ENCODE assay signal across 30 cellular contexts in the genomic region with DNA sequence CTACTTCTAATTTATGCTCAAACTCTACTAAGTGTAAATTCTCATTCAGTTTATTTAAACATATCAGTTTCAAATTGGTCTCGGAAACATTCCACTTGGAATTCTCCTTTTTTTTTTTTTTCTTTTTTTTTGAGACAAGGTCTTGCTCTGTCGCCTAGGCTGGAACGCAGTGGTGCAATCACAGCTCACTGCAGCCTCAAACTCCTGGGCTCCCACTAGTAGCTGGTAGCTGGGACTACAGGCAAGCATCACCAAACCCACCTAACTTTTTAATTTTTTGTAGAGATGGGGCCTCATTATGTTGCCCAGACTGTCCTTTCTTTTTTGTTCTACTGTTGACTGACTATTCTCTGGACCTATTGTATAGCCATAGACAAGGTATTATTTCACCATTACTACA. TPM values are rescaled to one million over a fixed set of nuclear protein-coding genes. Genes with fewer than 3 reads are reported as not detected.
"Had no signal": no experiment of that assay in that cellular context is flagged by ENCODE, and none has a peak within 500 bp of the region (broad histone marks: within the 10 kb centered on the region; RNA-seq: fewer than 3 reads in every experiment).

No MANE protein-coding gene starts in this region.

- H3K4me3 ChIP-seq: body of pancreas, heart right ventricle, ovary, right lobe of liver, upper lobe of left lung, vagina had no signal

- H3K4me1 Mint-ChIP-seq: nephron progenitor cell had no signal

- H3K27ac ChIP-seq: body of pancreas, foreskin keratinocyte, heart right ventricle, ovary, right lobe of liver, upper lobe of left lung, vagina, WERI-Rb-1 had no signal

- H3K4me1 ChIP-seq: body of pancreas, foreskin keratinocyte, heart right ventricle, right lobe of liver, upper lobe of left lung, vagina had no signal

- H3K9me3 Mint-ChIP-seq: activated CD4-positive, alpha-beta memory T cell treated with anti-CD3 and anti-CD28 coated beads for 36 hours; activated T-cell treated with anti-CD3 and anti-CD28 coated beads, Interleukin-2, amount 50 U/mL, for 24 hours; effector memory CD8-positive, alpha-beta T cell had no signal

- H3K27ac Mint-ChIP-seq: activated CD4-positive, alpha-beta memory T cell treated with anti-CD3 and anti-CD28 coated beads for 36 hours; activated CD4-positive, alpha-beta T cell treated with anti-CD3 and anti-CD28 coated beads, Interleukin-2, amount 10 ng/mL, durations not matched to agents 24 days and 14 days; activated naive CD8-positive, alpha-beta T cell treated with anti-CD3 and anti-CD28 coated beads, Interleukin-2, amount 50 U/mL, for 24 hours; activated T-cell treated with anti-CD3 and anti-CD28 coated beads, Interleukin-2, amount 50 U/mL, for 24 hours; nephron progenitor cell; progenitor cell of endocrine pancreas; T-helper 17 cell had no signal

- ATAC-seq: activated naive CD8-positive, alpha-beta T cell treated with anti-CD3 and anti-CD28 coated beads, Interleukin-2, amount 50 U/mL, for 24 hours; body of pancreas; effector memory CD8-positive, alpha-beta T cell; esophagus mucosa; foreskin keratinocyte; heart right ventricle; left ventricle myocardium superior; right lobe of liver; stimulated activated naive CD8-positive, alpha-beta T cell treated with anti-CD3 and anti-CD28 coated beads, Interleukin-15, Interleukin-2, amounts not matched to agents 100 U/mL and 50 U/mL, for 24 hours; T-helper 17 cell had no signal

- H3K36me3 ChIP-seq: ovary had no signal

- H3K4me3 Mint-ChIP-seq: activated CD4-positive, alpha-beta memory T cell treated with anti-CD3 and anti-CD28 coated beads for 36 hours; activated CD4-positive, alpha-beta T cell treated with anti-CD3 and anti-CD28 coated beads, Interleukin-2, amount 10 ng/mL, durations not matched to agents 24 days and 14 days; activated naive CD8-positive, alpha-beta T cell treated with anti-CD3 and anti-CD28 coated beads, Interleukin-2, amount 50 U/mL, for 24 hours; activated T-cell treated with anti-CD3 and anti-CD28 coated beads, Interleukin-2, amount 50 U/mL, for 24 hours; effector memory CD8-positive, alpha-beta T cell; naive B cell; nephron progenitor cell; T-helper 17 cell had no signal

- H3K27me3 ChIP-seq: body of pancreas, foreskin keratinocyte, heart right ventricle, ovary, right lobe of liver, upper lobe of left lung, vagina had no signal

- H3K9me3 ChIP-seq: body of pancreas, ovary, right lobe of liver, upper lobe of left lung, vagina had no signal

- DNase-seq: activated CD4-positive, alpha-beta memory T cell treated with anti-CD3 and anti-CD28 coated beads for 36 hours; activated CD4-positive, alpha-beta T cell treated with anti-CD3 and anti-CD28 coated beads, Interleukin-2, amount 10 ng/mL, durations not matched to agents 24 days and 14 days; activated CD4-positive, CD25-positive, alpha-beta regulatory T cell treated with anti-CD3 and anti-CD28 coated beads, Interleukin-2, amount 50 U/mL, for 72 hours; activated CD8-positive, alpha-beta memory T cell treated with anti-CD3 and anti-CD28 coated beads, Interleukin-2, amount 50 U/mL, for 48 hours; activated gamma-delta T cell treated with Interleukin-2 at 50 U/mL for 16 hours; activated naive CD4-positive, alpha-beta T cell treated with anti-CD3 and anti-CD28 coated beads, Interleukin-2, amount 50 U/mL, for 16 hours; activated naive CD8-positive, alpha-beta T cell treated with anti-CD3 and anti-CD28 coated beads, Interleukin-2, amount 50 U/mL, for 24 hours; activated T-cell treated with anti-CD3 and anti-CD28 coated beads, Interleukin-2, amount 50 U/mL, for 24 hours; body of pancreas; cerebellar nuclear complex; cortex of kidney; effector memory CD8-positive, alpha-beta T cell; foreskin keratinocyte; heart right ventricle; left ventricle myocardium superior; naive B cell; nephron progenitor cell; ovary; right lobe of liver; stimulated activated CD4-positive, alpha-beta T cell treated with anti-CD3 and anti-CD28 coated beads, Interleukin-12 subunit alpha, Interleukin-12 subunit beta, amount 100 ng/mL, for 4 hours; stimulated activated CD4-positive, alpha-beta T cell treated with anti-CD3 and anti-CD28 coated beads, Interleukin-4, amount 100 ng/mL, for 1 hour; stimulated activated naive CD8-positive, alpha-beta T cell treated with anti-CD3 and anti-CD28 coated beads, Interleukin-15, Interleukin-2, amounts not matched to agents 100 U/mL and 50 U/mL, for 24 hours; substantia nigra; T-helper 17 cell; T1000; upper lobe of left lung; WERI-Rb-1 had no signal

- H3K27me3 Mint-ChIP-seq: activated CD4-positive, alpha-beta memory T cell treated with anti-CD3 and anti-CD28 coated beads for 36 hours; activated CD4-positive, alpha-beta T cell treated with anti-CD3 and anti-CD28 coated beads, Interleukin-2, amount 10 ng/mL, durations not matched to agents 24 days and 14 days; activated naive CD8-positive, alpha-beta T cell treated with anti-CD3 and anti-CD28 coated beads, Interleukin-2, amount 50 U/mL, for 24 hours; activated T-cell treated with anti-CD3 and anti-CD28 coated beads, Interleukin-2, amount 50 U/mL, for 24 hours; effector memory CD8-positive, alpha-beta T cell; naive B cell; progenitor cell of endocrine pancreas; T-helper 17 cell had no signal

RNA-seq across cellular contexts. Expression of gene CCDC81, which starts 33.3 kb away (rescaled TPM):
- total RNA-seq: vagina had no signal
